ENCODE assay signal across 1 cellular context in the genomic region with DNA sequence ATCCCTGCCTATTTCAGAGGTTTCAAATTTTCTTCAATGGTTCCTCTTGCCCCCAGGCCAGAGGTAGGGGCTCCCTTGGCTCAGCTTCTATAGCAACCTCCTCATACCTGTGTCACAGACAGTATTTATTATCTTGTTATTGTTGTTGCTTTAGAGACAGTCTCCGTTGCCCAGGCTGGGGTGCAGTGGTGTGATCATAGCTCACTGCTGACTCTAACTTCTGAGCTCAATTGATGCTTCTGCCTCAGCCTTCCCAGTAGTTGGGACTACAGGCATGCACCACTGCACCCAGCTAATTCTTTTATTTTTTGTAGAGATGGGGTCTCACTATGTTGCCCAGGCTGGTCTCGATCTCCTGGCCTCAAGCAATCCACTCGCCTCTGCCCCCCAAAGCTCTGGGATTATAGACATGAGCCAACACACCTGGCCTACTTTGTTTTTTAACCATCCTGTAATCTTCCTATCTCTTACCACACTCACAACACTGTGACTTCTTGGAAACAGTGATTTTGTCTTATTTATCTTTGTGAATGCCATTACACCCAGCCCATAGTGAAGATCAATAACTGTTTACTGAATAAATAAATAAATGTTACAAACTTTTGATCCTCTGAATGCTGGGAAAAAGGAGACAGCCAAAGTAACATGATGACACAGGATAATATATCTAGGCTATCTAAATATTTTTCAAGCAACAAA.
TF ChIP-seq lines count a peak whose summit lies in the region.

No MANE protein-coding gene starts in this region.

TF ChIP-seq in HepG2, 621 proteins besides CTCF, POLR2A, EP300 and RAD21 (continued from another document and continues in another):
- TF ChIP-seq, protein P1, sequence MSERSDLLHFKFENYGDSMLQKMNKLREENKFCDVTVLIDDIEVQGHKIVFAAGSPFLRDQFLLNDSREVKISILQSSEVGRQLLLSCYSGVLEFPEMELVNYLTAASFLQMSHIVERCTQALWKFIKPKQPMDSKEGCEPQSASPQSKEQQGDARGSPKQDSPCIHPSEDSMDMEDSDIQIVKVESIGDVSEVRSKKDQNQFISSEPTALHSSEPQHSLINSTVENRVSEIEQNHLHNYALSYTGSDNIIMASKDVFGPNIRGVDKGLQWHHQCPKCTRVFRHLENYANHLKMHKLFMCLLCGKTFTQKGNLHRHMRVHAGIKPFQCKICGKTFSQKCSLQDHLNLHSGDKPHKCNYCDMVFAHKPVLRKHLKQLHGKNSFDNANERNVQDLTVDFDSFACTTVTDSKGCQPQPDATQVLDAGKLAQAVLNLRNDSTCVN (CRISPR knock-in tag; IDR thresholded peaks at IDR 0.05; ENCODE audit: borderline replicate concordance) = no peak
- TF ChIP-seq ZNF180 (CRISPR knock-in tag; IDR thresholded peaks at IDR 0.05; ENCODE audit: borderline replicate concordance, low read depth) = no peak
- TF ChIP-seq, protein P2, sequence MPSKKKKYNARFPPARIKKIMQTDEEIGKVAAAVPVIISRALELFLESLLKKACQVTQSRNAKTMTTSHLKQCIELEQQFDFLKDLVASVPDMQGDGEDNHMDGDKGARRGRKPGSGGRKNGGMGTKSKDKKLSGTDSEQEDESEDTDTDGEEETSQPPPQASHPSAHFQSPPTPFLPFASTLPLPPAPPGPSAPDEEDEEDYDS (CRISPR knock-in tag; IDR thresholded peaks at IDR 0.05) = no peak
- TF ChIP-seq ETV5 (CRISPR knock-in tag; IDR thresholded peaks at IDR 0.05; ENCODE audit: borderline replicate concordance) = no peak
- TF ChIP-seq NR2C2 (CRISPR knock-in tag; IDR thresholded peaks at IDR 0.05; ENCODE audit: borderline replicate concordance) = no peak
- no peak for TF ChIP-seq DNMT3B (CRISPR knock-in tag; conservative IDR thresholded peaks at IDR 0.05)
- TF ChIP-seq, protein P3, sequence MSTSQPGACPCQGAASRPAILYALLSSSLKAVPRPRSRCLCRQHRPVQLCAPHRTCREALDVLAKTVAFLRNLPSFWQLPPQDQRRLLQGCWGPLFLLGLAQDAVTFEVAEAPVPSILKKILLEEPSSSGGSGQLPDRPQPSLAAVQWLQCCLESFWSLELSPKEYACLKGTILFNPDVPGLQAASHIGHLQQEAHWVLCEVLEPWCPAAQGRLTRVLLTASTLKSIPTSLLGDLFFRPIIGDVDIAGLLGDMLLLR (CRISPR knock-in tag; IDR thresholded peaks at IDR 0.05) = no peak
- TF ChIP-seq, protein P4, sequence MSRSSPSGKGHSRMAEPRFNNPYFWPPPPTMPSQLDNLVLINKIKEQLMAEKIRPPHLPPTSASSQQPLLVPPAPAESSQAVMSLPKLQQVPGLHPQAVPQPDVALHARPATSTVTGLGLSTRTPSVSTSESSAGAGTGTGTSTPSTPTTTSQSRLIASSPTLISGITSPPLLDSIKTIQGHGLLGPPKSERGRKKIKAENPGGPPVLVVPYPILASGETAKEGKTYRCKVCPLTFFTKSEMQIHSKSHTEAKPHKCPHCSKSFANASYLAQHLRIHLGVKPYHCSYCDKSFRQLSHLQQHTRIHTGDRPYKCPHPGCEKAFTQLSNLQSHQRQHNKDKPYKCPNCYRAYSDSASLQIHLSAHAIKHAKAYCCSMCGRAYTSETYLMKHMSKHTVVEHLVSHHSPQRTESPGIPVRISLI (CRISPR knock-in tag; IDR thresholded peaks at IDR 0.05; ENCODE audit: borderline replicate concordance) = no peak
- peak; percentile 96 for TF ChIP-seq ZNF121 (CRISPR knock-in tag; IDR thresholded peaks at IDR 0.05)
- no peak for TF ChIP-seq REXO4 (CRISPR knock-in tag; IDR thresholded peaks at IDR 0.05; ENCODE audit: borderline replicate concordance)
- TF ChIP-seq, protein P5, sequence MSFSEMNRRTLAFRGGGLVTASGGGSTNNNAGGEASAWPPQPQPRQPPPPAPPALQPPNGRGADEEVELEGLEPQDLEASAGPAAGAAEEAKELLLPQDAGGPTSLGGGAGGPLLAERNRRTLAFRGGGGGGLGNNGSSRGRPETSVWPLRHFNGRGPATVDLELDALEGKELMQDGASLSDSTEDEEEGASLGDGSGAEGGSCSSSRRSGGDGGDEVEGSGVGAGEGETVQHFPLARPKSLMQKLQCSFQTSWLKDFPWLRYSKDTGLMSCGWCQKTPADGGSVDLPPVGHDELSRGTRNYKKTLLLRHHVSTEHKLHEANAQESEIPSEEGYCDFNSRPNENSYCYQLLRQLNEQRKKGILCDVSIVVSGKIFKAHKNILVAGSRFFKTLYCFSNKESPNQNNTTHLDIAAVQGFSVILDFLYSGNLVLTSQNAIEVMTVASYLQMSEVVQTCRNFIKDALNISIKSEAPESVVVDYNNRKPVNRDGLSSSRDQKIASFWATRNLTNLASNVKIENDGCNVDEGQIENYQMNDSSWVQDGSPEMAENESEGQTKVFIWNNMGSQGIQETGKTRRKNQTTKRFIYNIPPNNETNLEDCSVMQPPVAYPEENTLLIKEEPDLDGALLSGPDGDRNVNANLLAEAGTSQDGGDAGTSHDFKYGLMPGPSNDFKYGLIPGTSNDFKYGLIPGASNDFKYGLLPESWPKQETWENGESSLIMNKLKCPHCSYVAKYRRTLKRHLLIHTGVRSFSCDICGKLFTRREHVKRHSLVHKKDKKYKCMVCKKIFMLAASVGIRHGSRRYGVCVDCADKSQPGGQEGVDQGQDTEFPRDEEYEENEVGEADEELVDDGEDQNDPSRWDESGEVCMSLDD (CRISPR knock-in tag; IDR thresholded peaks at IDR 0.05; ENCODE audit: borderline replicate concordance) = no peak
- TF ChIP-seq SOX6 (IDR thresholded peaks at IDR 0.05) = no peak
- TF ChIP-seq SOX6 (CRISPR knock-in tag; IDR thresholded peaks at IDR 0.05) = peak; percentile 46; the same call in 1 of the 2 replicates
- no peak for TF ChIP-seq GATAD1 (CRISPR knock-in tag; IDR thresholded peaks at IDR 0.05)
- TF ChIP-seq ARHGAP35 (CRISPR knock-in tag; IDR thresholded peaks at IDR 0.05; ENCODE audit: borderline replicate concordance) = no peak
- no peak for TF ChIP-seq ZMYM4 (CRISPR knock-in tag; IDR thresholded peaks at IDR 0.05)
- no peak for TF ChIP-seq ZNF768 (CRISPR knock-in tag; IDR thresholded peaks at IDR 0.05)
- TF ChIP-seq ZNF451 (CRISPR knock-in tag; IDR thresholded peaks at IDR 0.05) = no peak
- no peak for TF ChIP-seq ZNF501 (CRISPR knock-in tag; IDR thresholded peaks at IDR 0.05)
- no peak for TF ChIP-seq ZNF788 (CRISPR knock-in tag; IDR thresholded peaks at IDR 0.05; ENCODE audit: borderline replicate concordance)
- no peak for TF ChIP-seq POLR2AphosphoS5 (IDR thresholded peaks at IDR 0.05; ENCODE audit: low read depth, low read length)
- TF ChIP-seq KAT7 (CRISPR knock-in tag; IDR thresholded peaks at IDR 0.05; ENCODE audit: borderline replicate concordance) = no peak
- TF ChIP-seq, protein P6, sequence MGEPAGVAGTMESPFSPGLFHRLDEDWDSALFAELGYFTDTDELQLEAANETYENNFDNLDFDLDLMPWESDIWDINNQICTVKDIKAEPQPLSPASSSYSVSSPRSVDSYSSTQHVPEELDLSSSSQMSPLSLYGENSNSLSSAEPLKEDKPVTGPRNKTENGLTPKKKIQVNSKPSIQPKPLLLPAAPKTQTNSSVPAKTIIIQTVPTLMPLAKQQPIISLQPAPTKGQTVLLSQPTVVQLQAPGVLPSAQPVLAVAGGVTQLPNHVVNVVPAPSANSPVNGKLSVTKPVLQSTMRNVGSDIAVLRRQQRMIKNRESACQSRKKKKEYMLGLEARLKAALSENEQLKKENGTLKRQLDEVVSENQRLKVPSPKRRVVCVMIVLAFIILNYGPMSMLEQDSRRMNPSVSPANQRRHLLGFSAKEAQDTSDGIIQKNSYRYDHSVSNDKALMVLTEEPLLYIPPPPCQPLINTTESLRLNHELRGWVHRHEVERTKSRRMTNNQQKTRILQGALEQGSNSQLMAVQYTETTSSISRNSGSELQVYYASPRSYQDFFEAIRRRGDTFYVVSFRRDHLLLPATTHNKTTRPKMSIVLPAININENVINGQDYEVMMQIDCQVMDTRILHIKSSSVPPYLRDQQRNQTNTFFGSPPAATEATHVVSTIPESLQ (CRISPR knock-in tag; conservative IDR thresholded peaks at IDR 0.05) = no peak
- TF ChIP-seq PHF20 (CRISPR knock-in tag; IDR thresholded peaks at IDR 0.05) = no peak
- no peak for TF ChIP-seq JUNB (CRISPR knock-in tag; IDR thresholded peaks at IDR 0.05; ENCODE audit: borderline replicate concordance)
- no peak for TF ChIP-seq ZNF567 (CRISPR knock-in tag; IDR thresholded peaks at IDR 0.05; ENCODE audit: borderline replicate concordance)
- no peak for TF ChIP-seq CEBPG (CRISPR knock-in tag; IDR thresholded peaks at IDR 0.05)
- 0 out of 4 replicates have a peak, but pooled peaks of 1 of the 2 experiments have one; percentile 48 for TF ChIP-seq KLF16 (CRISPR knock-in tag; IDR thresholded peaks at IDR 0.05)
- TF ChIP-seq KAT8 (CRISPR knock-in tag; IDR thresholded peaks at IDR 0.05) = peak; percentile 23; the same call in 1 of the 2 replicates
- no peak for TF ChIP-seq ZFP90 (CRISPR knock-in tag; IDR thresholded peaks at IDR 0.05; ENCODE audit: borderline replicate concordance)
- no peak for TF ChIP-seq ZNF660 (CRISPR knock-in tag; IDR thresholded peaks at IDR 0.05; ENCODE audit: borderline replicate concordance, low read depth)
- no peak for TF ChIP-seq ZNF629 (CRISPR knock-in tag; conservative IDR thresholded peaks at IDR 0.05)
- TF ChIP-seq ZNF335 (CRISPR knock-in tag; IDR thresholded peaks at IDR 0.05) = no peak
- no peak for TF ChIP-seq ZNF563 (CRISPR knock-in tag; IDR thresholded peaks at IDR 0.05)
- TF ChIP-seq NFKBIZ (CRISPR knock-in tag; IDR thresholded peaks at IDR 0.05) = 0 out of 2 replicates have a peak, but pooled peaks have one; percentile 42
- 0 out of 2 replicates have a peak, but pooled peaks have one; percentile 19 for TF ChIP-seq ZKSCAN8 (CRISPR knock-in tag; IDR thresholded peaks at IDR 0.05; ENCODE audit: borderline replicate concordance)
- TF ChIP-seq, protein P7, sequence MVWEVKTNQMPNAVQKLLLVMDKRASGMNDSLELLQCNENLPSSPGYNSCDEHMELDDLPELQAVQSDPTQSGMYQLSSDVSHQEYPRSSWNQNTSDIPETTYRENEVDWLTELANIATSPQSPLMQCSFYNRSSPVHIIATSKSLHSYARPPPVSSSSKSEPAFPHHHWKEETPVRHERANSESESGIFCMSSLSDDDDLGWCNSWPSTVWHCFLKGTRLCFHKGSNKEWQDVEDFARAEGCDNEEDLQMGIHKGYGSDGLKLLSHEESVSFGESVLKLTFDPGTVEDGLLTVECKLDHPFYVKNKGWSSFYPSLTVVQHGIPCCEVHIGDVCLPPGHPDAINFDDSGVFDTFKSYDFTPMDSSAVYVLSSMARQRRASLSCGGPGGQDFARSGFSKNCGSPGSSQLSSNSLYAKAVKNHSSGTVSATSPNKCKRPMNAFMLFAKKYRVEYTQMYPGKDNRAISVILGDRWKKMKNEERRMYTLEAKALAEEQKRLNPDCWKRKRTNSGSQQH (CRISPR knock-in tag; IDR thresholded peaks at IDR 0.05; ENCODE audit: low read depth) = no peak
- no peak for TF ChIP-seq ZNF234 (CRISPR knock-in tag; conservative IDR thresholded peaks at IDR 0.05)
- no peak for TF ChIP-seq SP1 (IDR thresholded peaks at IDR 0.05)
- TF ChIP-seq SP1 (CRISPR knock-in tag; IDR thresholded peaks at IDR 0.05) = no peak
- TF ChIP-seq, protein P8, sequence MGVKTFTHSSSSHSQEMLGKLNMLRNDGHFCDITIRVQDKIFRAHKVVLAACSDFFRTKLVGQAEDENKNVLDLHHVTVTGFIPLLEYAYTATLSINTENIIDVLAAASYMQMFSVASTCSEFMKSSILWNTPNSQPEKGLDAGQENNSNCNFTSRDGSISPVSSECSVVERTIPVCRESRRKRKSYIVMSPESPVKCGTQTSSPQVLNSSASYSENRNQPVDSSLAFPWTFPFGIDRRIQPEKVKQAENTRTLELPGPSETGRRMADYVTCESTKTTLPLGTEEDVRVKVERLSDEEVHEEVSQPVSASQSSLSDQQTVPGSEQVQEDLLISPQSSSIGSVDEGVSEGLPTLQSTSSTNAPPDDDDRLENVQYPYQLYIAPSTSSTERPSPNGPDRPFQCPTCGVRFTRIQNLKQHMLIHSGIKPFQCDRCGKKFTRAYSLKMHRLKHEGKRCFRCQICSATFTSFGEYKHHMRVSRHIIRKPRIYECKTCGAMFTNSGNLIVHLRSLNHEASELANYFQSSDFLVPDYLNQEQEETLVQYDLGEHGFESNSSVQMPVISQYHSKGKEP (CRISPR knock-in tag; IDR thresholded peaks at IDR 0.05) = no peak
- TF ChIP-seq, protein P9, sequence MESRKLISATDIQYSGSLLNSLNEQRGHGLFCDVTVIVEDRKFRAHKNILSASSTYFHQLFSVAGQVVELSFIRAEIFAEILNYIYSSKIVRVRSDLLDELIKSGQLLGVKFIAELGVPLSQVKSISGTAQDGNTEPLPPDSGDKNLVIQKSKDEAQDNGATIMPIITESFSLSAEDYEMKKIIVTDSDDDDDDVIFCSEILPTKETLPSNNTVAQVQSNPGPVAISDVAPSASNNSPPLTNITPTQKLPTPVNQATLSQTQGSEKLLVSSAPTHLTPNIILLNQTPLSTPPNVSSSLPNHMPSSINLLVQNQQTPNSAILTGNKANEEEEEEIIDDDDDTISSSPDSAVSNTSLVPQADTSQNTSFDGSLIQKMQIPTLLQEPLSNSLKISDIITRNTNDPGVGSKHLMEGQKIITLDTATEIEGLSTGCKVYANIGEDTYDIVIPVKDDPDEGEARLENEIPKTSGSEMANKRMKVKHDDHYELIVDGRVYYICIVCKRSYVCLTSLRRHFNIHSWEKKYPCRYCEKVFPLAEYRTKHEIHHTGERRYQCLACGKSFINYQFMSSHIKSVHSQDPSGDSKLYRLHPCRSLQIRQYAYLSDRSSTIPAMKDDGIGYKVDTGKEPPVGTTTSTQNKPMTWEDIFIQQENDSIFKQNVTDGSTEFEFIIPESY (CRISPR knock-in tag; IDR thresholded peaks at IDR 0.05) = no peak
- no peak for TF ChIP-seq ZKSCAN5 (CRISPR knock-in tag; IDR thresholded peaks at IDR 0.05)
- no peak for TF ChIP-seq PAF1 (CRISPR knock-in tag; IDR thresholded peaks at IDR 0.05)
- TF ChIP-seq, protein P10, sequence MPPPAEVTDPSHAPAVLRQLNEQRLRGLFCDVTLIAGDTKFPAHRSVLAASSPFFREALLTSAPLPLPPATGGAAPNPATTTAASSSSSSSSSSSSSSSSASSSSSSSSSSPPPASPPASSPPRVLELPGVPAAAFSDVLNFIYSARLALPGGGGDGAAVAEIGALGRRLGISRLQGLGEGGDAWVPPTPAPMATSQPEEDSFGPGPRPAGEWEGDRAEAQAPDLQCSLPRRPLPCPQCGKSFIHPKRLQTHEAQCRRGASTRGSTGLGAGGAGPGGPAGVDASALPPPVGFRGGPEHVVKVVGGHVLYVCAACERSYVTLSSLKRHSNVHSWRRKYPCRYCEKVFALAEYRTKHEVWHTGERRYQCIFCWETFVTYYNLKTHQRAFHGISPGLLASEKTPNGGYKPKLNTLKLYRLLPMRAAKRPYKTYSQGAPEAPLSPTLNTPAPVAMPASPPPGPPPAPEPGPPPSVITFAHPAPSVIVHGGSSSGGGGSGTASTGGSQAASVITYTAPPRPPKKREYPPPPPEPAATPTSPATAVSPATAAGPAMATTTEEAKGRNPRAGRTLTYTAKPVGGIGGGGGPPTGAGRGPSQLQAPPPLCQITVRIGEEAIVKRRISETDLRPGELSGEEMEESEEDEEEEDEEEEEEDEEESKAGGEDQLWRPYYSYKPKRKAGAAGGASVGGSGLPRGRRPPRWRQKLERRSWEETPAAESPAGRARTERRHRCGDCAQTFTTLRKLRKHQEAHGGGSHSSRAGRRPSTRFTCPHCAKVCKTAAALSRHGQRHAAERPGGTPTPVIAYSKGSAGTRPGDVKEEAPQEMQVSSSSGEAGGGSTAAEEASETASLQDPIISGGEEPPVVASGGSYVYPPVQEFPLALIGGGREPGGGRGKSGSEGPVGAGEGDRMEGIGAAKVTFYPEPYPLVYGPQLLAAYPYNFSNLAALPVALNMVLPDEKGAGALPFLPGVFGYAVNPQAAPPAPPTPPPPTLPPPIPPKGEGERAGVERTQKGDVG (CRISPR knock-in tag; IDR thresholded peaks at IDR 0.05; ENCODE audit: borderline replicate concordance) = no peak
- no peak for TF ChIP-seq ZNF7 (CRISPR knock-in tag; IDR thresholded peaks at IDR 0.05)
- TF ChIP-seq GLI4 (CRISPR knock-in tag; IDR thresholded peaks at IDR 0.05; ENCODE audit: borderline replicate concordance) = no peak
- TF ChIP-seq ZFX (CRISPR knock-in tag; IDR thresholded peaks at IDR 0.05; ENCODE audit: low read depth) = no peak
